Comparison of ENCODE assay signal across 1 cellular context in genomic region chr22:29603358-29604191, GRCh38.
A peak's percentile ranks its signal among the peaks of the same experiment; 100 is the strongest.
TF ChIP-seq lines count a peak whose summit lies in the region.

TSS of gene NF2 (plus strand) at chr22:29603633. CDS start at chr22:29603999, 366 bp downstream.

TF ChIP-seq in HepG2, 621 proteins besides CTCF, POLR2A, EP300 and RAD21 (continued from another document and continues in another):
- TF ChIP-seq, protein P1, sequence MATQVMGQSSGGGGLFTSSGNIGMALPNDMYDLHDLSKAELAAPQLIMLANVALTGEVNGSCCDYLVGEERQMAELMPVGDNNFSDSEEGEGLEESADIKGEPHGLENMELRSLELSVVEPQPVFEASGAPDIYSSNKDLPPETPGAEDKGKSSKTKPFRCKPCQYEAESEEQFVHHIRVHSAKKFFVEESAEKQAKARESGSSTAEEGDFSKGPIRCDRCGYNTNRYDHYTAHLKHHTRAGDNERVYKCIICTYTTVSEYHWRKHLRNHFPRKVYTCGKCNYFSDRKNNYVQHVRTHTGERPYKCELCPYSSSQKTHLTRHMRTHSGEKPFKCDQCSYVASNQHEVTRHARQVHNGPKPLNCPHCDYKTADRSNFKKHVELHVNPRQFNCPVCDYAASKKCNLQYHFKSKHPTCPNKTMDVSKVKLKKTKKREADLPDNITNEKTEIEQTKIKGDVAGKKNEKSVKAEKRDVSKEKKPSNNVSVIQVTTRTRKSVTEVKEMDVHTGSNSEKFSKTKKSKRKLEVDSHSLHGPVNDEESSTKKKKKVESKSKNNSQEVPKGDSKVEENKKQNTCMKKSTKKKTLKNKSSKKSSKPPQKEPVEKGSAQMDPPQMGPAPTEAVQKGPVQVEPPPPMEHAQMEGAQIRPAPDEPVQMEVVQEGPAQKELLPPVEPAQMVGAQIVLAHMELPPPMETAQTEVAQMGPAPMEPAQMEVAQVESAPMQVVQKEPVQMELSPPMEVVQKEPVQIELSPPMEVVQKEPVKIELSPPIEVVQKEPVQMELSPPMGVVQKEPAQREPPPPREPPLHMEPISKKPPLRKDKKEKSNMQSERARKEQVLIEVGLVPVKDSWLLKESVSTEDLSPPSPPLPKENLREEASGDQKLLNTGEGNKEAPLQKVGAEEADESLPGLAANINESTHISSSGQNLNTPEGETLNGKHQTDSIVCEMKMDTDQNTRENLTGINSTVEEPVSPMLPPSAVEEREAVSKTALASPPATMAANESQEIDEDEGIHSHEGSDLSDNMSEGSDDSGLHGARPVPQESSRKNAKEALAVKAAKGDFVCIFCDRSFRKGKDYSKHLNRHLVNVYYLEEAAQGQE (IDR thresholded peaks at IDR 0.05; ENCODE audit: borderline replicate concordance in 1 of 2, low read depth in 1 of 2, low read length in 2 of 2), result no peak
- TF ChIP-seq ZNF3 (CRISPR knock-in tag; IDR thresholded peaks at IDR 0.05) (no peak), ZNF547 (CRISPR knock-in tag; IDR thresholded peaks at IDR 0.05) (peak; percentile 32; the same call in 1 of the 2 replicates), XRCC5 (optimal IDR thresholded peaks at IDR 0.05; ENCODE audit: low read length) (peak; percentile 71), MAX (IDR thresholded peaks at IDR 0.05) (peak; percentile 69), ZNF576 (CRISPR knock-in tag; IDR thresholded peaks at IDR 0.05) (0 out of 2 replicates have a peak, but pooled peaks have one; percentile 45), NR3C1 (CRISPR knock-in tag; IDR thresholded peaks at IDR 0.05) (no peak), HDAC2 (CRISPR knock-in tag; IDR thresholded peaks at IDR 0.05) (no peak), XBP1 (CRISPR knock-in tag; IDR thresholded peaks at IDR 0.05) (no peak), HDAC1 (CRISPR knock-in tag; IDR thresholded peaks at IDR 0.05) (0 out of 2 replicates have a peak, but pooled peaks have one; percentile 30), ZSCAN29 (CRISPR knock-in tag; conservative IDR thresholded peaks at IDR 0.05) (no peak), SMARCC2 (IDR thresholded peaks at IDR 0.05) (no peak), ZNF331 (CRISPR knock-in tag; IDR thresholded peaks at IDR 0.05) (no peak), ZNF839 (CRISPR knock-in tag; IDR thresholded peaks at IDR 0.05; ENCODE audit: borderline replicate concordance) (0 out of 2 replicates have a peak, but pooled peaks have one; percentile 46), GZF1 (CRISPR knock-in tag; IDR thresholded peaks at IDR 0.05) (no peak), KAT2B (IDR thresholded peaks at IDR 0.05; ENCODE audit: borderline replicate concordance, low read depth, low read length) (no peak), PAX8 (CRISPR knock-in tag; IDR thresholded peaks at IDR 0.05; ENCODE audit: borderline replicate concordance) (0 out of 2 replicates have a peak, but pooled peaks have one; percentile 77), GLI4 (CRISPR knock-in tag; IDR thresholded peaks at IDR 0.05; ENCODE audit: borderline replicate concordance) (no peak; the same call in 1 of the 2 replicates), ZNF451 (CRISPR knock-in tag; IDR thresholded peaks at IDR 0.05) (peak; percentile 75; the same call in 1 of the 2 replicates), RBFOX2 (IDR thresholded peaks at IDR 0.05; ENCODE audit: low read depth, low read length) (peak; percentile 86), POLR2G (IDR thresholded peaks at IDR 0.05; ENCODE audit: low read depth, low read length) (peak; percentile 79), ZNF570 (CRISPR knock-in tag; IDR thresholded peaks at IDR 0.05; ENCODE audit: borderline replicate concordance) (0 out of 2 replicates have a peak, but pooled peaks have one; percentile 29), NFIC (IDR thresholded peaks at IDR 0.05; ENCODE audit: low read length) (no peak), PAWR (CRISPR knock-in tag; IDR thresholded peaks at IDR 0.05; ENCODE audit: borderline replicate concordance) (no peak), SPEN (CRISPR knock-in tag; IDR thresholded peaks at IDR 0.05; ENCODE audit: low read depth) (peak; percentile 80), ZSCAN31 (CRISPR knock-in tag; IDR thresholded peaks at IDR 0.05; ENCODE audit: low read depth) (0 out of 2 replicates have a peak, but pooled peaks have one; percentile 46), ZNF781 (CRISPR knock-in tag; IDR thresholded peaks at IDR 0.05; ENCODE audit: borderline replicate concordance, not compliant biosample characterization) (no peak), MXD4 (CRISPR knock-in tag; IDR thresholded peaks at IDR 0.05) (peak; percentile 75; the same call in 1 of the 2 replicates), PAXIP1 (CRISPR knock-in tag; conservative IDR thresholded peaks at IDR 0.05) (no peak; the same call in 1 of the 2 replicates), ZC3H4 (CRISPR knock-in tag; IDR thresholded peaks at IDR 0.05; ENCODE audit: borderline replicate concordance) (0 out of 2 replicates have a peak, but pooled peaks have one; percentile 35), ARNTL (CRISPR knock-in tag; IDR thresholded peaks at IDR 0.05) (peak; percentile 16; the same call in 1 of the 2 replicates), ATF7-NPFF (CRISPR knock-in tag; IDR thresholded peaks at IDR 0.05; ENCODE audit: low read depth) (no peak; the same call in 1 of the 2 replicates), NCOR1 (IDR thresholded peaks at IDR 0.05; ENCODE audit: borderline replicate concordance, low read length) (no peak), NFATC3 (CRISPR knock-in tag; IDR thresholded peaks at IDR 0.05) (no peak), ZNF10 (CRISPR knock-in tag; IDR thresholded peaks at IDR 0.05; ENCODE audit: borderline replicate concordance, low read depth) (no peak), ZFY (CRISPR knock-in tag; IDR thresholded peaks at IDR 0.05) (peak; percentile 96), TARDBP (CRISPR knock-in tag; IDR thresholded peaks at IDR 0.05) (peak; percentile 62; the same call in 1 of the 2 replicates), PCBP1 (IDR thresholded peaks at IDR 0.05; ENCODE audit: borderline replicate concordance, low read depth, low read length) (no peak), ZNF550 (CRISPR knock-in tag; IDR thresholded peaks at IDR 0.05; ENCODE audit: borderline replicate concordance) (0 out of 2 replicates have a peak, but pooled peaks have one; percentile 52), IRF9 (CRISPR knock-in tag; IDR thresholded peaks at IDR 0.05; ENCODE audit: borderline replicate concordance) (peak; percentile 82), ZBTB20 (CRISPR knock-in tag; IDR thresholded peaks at IDR 0.05; ENCODE audit: borderline replicate concordance, low read depth) (no peak)
- TF ChIP-seq, protein P2, sequence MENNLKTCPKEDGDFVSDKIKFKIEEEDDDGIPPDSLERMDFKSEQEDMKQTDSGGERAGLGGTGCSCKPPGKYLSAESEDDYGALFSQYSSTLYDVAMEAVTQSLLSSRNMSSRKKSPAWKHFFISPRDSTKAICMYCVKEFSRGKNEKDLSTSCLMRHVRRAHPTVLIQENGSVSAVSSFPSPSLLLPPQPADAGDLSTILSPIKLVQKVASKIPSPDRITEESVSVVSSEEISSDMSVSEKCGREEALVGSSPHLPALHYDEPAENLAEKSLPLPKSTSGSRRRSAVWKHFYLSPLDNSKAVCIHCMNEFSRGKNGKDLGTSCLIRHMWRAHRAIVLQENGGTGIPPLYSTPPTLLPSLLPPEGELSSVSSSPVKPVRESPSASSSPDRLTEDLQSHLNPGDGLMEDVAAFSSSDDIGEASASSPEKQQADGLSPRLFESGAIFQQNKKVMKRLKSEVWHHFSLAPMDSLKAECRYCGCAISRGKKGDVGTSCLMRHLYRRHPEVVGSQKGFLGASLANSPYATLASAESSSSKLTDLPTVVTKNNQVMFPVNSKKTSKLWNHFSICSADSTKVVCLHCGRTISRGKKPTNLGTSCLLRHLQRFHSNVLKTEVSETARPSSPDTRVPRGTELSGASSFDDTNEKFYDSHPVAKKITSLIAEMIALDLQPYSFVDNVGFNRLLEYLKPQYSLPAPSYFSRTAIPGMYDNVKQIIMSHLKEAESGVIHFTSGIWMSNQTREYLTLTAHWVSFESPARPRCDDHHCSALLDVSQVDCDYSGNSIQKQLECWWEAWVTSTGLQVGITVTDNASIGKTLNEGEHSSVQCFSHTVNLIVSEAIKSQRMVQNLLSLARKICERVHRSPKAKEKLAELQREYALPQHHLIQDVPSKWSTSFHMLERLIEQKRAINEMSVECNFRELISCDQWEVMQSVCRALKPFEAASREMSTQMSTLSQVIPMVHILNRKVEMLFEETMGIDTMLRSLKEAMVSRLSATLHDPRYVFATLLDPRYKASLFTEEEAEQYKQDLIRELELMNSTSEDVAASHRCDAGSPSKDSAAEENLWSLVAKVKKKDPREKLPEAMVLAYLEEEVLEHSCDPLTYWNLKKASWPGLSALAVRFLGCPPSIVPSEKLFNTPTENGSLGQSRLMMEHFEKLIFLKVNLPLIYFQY (CRISPR knock-in tag; IDR thresholded peaks at IDR 0.05; ENCODE audit: borderline replicate concordance), result no peak
- TF ChIP-seq, protein P3, sequence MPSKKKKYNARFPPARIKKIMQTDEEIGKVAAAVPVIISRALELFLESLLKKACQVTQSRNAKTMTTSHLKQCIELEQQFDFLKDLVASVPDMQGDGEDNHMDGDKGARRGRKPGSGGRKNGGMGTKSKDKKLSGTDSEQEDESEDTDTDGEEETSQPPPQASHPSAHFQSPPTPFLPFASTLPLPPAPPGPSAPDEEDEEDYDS (CRISPR knock-in tag; IDR thresholded peaks at IDR 0.05), result peak; percentile 84
- TF ChIP-seq, protein P4, sequence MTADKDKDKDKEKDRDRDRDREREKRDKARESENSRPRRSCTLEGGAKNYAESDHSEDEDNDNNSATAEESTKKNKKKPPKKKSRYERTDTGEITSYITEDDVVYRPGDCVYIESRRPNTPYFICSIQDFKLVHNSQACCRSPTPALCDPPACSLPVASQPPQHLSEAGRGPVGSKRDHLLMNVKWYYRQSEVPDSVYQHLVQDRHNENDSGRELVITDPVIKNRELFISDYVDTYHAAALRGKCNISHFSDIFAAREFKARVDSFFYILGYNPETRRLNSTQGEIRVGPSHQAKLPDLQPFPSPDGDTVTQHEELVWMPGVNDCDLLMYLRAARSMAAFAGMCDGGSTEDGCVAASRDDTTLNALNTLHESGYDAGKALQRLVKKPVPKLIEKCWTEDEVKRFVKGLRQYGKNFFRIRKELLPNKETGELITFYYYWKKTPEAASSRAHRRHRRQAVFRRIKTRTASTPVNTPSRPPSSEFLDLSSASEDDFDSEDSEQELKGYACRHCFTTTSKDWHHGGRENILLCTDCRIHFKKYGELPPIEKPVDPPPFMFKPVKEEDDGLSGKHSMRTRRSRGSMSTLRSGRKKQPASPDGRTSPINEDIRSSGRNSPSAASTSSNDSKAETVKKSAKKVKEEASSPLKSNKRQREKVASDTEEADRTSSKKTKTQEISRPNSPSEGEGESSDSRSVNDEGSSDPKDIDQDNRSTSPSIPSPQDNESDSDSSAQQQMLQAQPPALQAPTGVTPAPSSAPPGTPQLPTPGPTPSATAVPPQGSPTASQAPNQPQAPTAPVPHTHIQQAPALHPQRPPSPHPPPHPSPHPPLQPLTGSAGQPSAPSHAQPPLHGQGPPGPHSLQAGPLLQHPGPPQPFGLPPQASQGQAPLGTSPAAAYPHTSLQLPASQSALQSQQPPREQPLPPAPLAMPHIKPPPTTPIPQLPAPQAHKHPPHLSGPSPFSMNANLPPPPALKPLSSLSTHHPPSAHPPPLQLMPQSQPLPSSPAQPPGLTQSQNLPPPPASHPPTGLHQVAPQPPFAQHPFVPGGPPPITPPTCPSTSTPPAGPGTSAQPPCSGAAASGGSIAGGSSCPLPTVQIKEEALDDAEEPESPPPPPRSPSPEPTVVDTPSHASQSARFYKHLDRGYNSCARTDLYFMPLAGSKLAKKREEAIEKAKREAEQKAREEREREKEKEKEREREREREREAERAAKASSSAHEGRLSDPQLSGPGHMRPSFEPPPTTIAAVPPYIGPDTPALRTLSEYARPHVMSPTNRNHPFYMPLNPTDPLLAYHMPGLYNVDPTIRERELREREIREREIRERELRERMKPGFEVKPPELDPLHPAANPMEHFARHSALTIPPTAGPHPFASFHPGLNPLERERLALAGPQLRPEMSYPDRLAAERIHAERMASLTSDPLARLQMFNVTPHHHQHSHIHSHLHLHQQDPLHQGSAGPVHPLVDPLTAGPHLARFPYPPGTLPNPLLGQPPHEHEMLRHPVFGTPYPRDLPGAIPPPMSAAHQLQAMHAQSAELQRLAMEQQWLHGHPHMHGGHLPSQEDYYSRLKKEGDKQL (CRISPR knock-in tag; IDR thresholded peaks at IDR 0.05; ENCODE audit: low read depth), result no peak
